Comparison of ENCODE assay signal across 22 cellular contexts in the genomic region with DNA sequence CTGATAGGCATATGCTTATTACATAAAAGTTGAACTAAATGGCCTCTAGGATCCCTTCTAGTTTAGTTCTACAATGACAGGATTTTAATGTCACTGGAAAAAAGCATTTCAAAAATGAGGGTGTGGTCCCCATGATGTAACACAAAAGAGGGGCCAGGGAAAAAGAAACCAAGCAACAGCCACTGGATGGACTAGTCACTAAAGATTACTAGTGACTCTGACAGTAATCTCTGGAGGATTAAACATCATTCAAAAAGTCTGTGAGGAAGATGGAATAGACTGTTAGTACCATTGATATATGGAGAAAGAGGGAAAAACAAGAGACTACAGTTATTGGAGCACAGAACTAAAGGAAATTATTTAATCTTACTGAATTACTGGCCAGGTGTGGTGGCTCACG.
"Had no signal": no experiment of that assay in that cellular context is flagged by ENCODE, and none has a peak within 500 bp of the region (broad histone marks: within the 10 kb centered on the region; RNA-seq: fewer than 3 reads in every experiment).

No MANE protein-coding gene starts in this region.

- H3K9me3 Mint-ChIP-seq: dendritic cell treated with granulocyte-macrophage colony-stimulating factor and Interleukin-4, amounts not matched to agents 40 ng/mL and 50 ng/mL, for 4 days; natural killer cell had no signal

- H3K4me3 Mint-ChIP-seq: dendritic cell treated with granulocyte-macrophage colony-stimulating factor and Interleukin-4, amounts not matched to agents 40 ng/mL and 50 ng/mL, for 4 days; natural killer cell had no signal

- DNase-seq: activated CD4-positive, alpha-beta T cell treated with anti-CD3 and anti-CD28 coated beads for 1 hour; activated CD8-positive, alpha-beta memory T cell treated with anti-CD3 and anti-CD28 coated beads for 24 hours; activated CD8-positive, alpha-beta memory T cell treated with anti-CD3 and anti-CD28 coated beads, Interleukin-2, amount 50 U/mL, for 48 hours; activated effector memory CD4-positive, alpha-beta T cell treated with Interleukin-2 at 50 U/mL for 16 hours; activated naive CD4-positive, alpha-beta T cell treated with anti-CD3 and anti-CD28 coated beads, Interleukin-2, amount 50 U/mL, for 16 hours; activated T-cell treated with anti-CD3 and anti-CD28 coated beads, Interleukin-2, amount 50 U/mL, for 48 hours; aorta; brain microvascular endothelial cell; cerebellar nuclear complex; effector CD8-positive, alpha-beta T cell; esophagus squamous epithelium; foreskin fibroblast; hippocampal formation; left cardiac atrium; mesenchymal stem cell; natural killer cell; pancreas; stimulated activated naive CD4-positive, alpha-beta T cell treated with Interleukin-2 at 50 U/mL for 16 hours; T-helper 2 cell had no signal

- H3K4me1 ChIP-seq: pancreas, thyroid gland had no signal

- H3K27ac Mint-ChIP-seq: dendritic cell treated with granulocyte-macrophage colony-stimulating factor and Interleukin-4, amounts not matched to agents 40 ng/mL and 50 ng/mL, for 4 days; natural killer cell had no signal

- H3K36me3 Mint-ChIP-seq: natural killer cell had no signal

- H3K36me3 ChIP-seq: pancreas, thyroid gland had no signal

- H3K27ac ChIP-seq: brain microvascular endothelial cell, pancreas, thyroid gland, VCaP had no signal

- H3K4me1 Mint-ChIP-seq: natural killer cell had no signal

- ATAC-seq: left cardiac atrium, natural killer cell, pancreas had no signal

- H3K4me3 ChIP-seq: esophagus squamous epithelium, pancreas, thyroid gland had no signal

- H3K27me3 ChIP-seq: brain microvascular endothelial cell, esophagus squamous epithelium, pancreas, thyroid gland had no signal

- H3K9me3 ChIP-seq: esophagus squamous epithelium, pancreas, thyroid gland had no signal
